8 cellular contexts compared by ENCODE assay signal in genomic region chr4:25767877-25768475, GRCh38.
DNase-seq lines count a peak whose midpoint lies in the region; ATAC-seq and TF ChIP-seq lines count a peak whose summit lies in the region.

No MANE protein-coding gene starts in this region.

- WGBS in endodermal cell (ENCODE audit: insufficient coverage in 1 of 2, insufficient read length in 1 of 2), 2 experiments: 45 to 56% methylated on average over 3 to 5 of the region's 5 CpGs

- TF ChIP-seq CTCF in GM10266 (IDR thresholded peaks at IDR 0.05; ENCODE audit: control insufficient read depth, insufficient read depth, low read depth, missing control alignments) (peak; percentile 73), RWPE2 (IDR thresholded peaks at IDR 0.05; ENCODE audit: poor library complexity, severe bottlenecking) (peak; percentile 86), endodermal cell (conservative IDR thresholded peaks at IDR 0.05) (peak; percentile 95)

- H3K9me3 Mint-ChIP-seq in endodermal cell: no peaks in the 10 kb centered on the region

- H3K27ac Mint-ChIP-seq in endodermal cell: no peak overlapping the region

- H3K4me1 ChIP-seq in RWPE2 (ENCODE audit: insufficient read depth, poor library complexity, severe bottlenecking) (no peaks in the 10 kb centered on the region), endodermal cell (ENCODE audit: control insufficient read depth, insufficient read depth, low read length) (no peaks in the 10 kb centered on the region)

- no peak overlapping the region for H3K9ac ChIP-seq in endodermal cell (ENCODE audit: extremely low read depth, low read length, poor library complexity, severe bottlenecking)

- no peaks in the 10 kb centered on the region for H3K9me3 ChIP-seq in MG63
- H3K9me3 ChIP-seq in RWPE2 (ENCODE audit: severe bottlenecking): no peaks in the 10 kb centered on the region
- H3K9me3 ChIP-seq in endodermal cell (ENCODE audit: control insufficient read depth, low read length): no peaks in the 10 kb centered on the region

- peaks cover 2% of the 10 kb centered on the region for H3K36me3 Mint-ChIP-seq in endodermal cell (ENCODE audit: low read depth)

- no peak overlapping the region for H3K4me3 ChIP-seq in MG63
- H3K4me3 ChIP-seq in RWPE2 (ENCODE audit: severe bottlenecking): no peak overlapping the region
- H3K4me3 ChIP-seq in endodermal cell (ENCODE audit: low read length): no peak overlapping the region

- no peak overlapping the region for H3K27ac ChIP-seq in RWPE2 (ENCODE audit: poor library complexity, severe bottlenecking)
- H3K27ac ChIP-seq in endodermal cell (ENCODE audit: low read depth, low read length): no peak overlapping the region

- peak; percentile 50 for DNase-seq in A172 (ENCODE audit: low spot score)
- DNase-seq in GM10266 (ENCODE audit: extremely low spot score): peak; percentile 21
- peak; percentile 26 for DNase-seq in MG63
- no peak for DNase-seq in RWPE2 (ENCODE audit: low spot score)
- peak; percentile 88 for DNase-seq in endodermal cell
- DNase-seq in medulla oblongata (ENCODE audit: extremely low spot score): peak; percentile 94
- DNase-seq in GM19238 (ENCODE audit: insufficient read length, low spot score): no peak
- no peak for DNase-seq in stimulated activated CD8-positive, alpha-beta memory T cell treated with anti-CD3 and anti-CD28 coated beads, Interleukin-4, amount 100 ng/mL, for 48 hours

- H3K4me3 Mint-ChIP-seq in endodermal cell: no peak overlapping the region

- H3K36me3 ChIP-seq in MG63: peaks cover 5% of the 10 kb centered on the region; the same call in 1 of the 2 replicates
- H3K36me3 ChIP-seq in RWPE2 (ENCODE audit: low read depth): peaks cover 26% of the 10 kb centered on the region
- no peaks in the 10 kb centered on the region for H3K36me3 ChIP-seq in endodermal cell (ENCODE audit: control insufficient read depth, insufficient read depth, low read length)

- H3K27me3 ChIP-seq in MG63 (no peaks in the 10 kb centered on the region), RWPE2 (ENCODE audit: insufficient read depth, poor library complexity, severe bottlenecking) (no peaks in the 10 kb centered on the region), endodermal cell (ENCODE audit: control insufficient read depth, insufficient read depth, low read length, poor library complexity, severe bottlenecking) (no peaks in the 10 kb centered on the region)

- H3K4me1 Mint-ChIP-seq in endodermal cell: no peaks in the 10 kb centered on the region

- ATAC-seq in RWPE2 (ENCODE audit: low read depth): peak; percentile 77

- no peaks in the 10 kb centered on the region for H3K27me3 Mint-ChIP-seq in endodermal cell (ENCODE audit: insufficient read depth)

Comparison
In these comparisons a context has a peak if more than half of its experiments do, and no peak if none do; other contexts are left out.
1. DNase-seq: peak in A172 (single experiment), GM10266 (single experiment), MG63 (single experiment), endodermal cell (single experiment) and medulla oblongata (single experiment); none in RWPE2 (single experiment), GM19238 (single experiment) and stimulated activated CD8-positive, alpha-beta memory T cell treated with anti-CD3 and anti-CD28 coated beads, Interleukin-4, amount 100 ng/mL, for 48 hours (single experiment).
2. Peak in every context shown above with its lines, with median percentiles within 50 percentile points of each other: CTCF ChIP-seq.